In the genomic region with DNA sequence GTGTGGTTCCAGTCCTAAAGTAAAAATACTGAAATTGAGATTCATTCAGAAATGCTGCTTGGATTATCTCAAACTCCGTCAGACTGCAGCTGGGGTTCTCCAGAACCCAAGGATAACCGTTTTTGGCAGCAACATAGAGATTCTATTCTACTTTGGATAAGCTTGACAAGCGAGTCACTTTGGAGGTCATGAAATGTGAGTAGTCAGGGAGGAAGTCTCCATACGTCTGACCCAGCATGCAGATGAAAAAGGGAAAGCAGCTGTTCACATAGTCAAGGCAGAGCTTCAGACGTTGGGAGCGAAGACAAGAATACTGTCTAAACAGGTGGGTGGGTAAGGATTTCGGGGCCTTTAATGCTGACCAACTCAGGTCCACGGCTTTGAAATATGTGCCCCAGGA, we compare ENCODE assay signal across 11 cellular contexts.
"Had no signal": no experiment of that assay in that cellular context is flagged by ENCODE, and none has a peak within 500 bp of the region (broad histone marks: within the 10 kb centered on the region; RNA-seq: fewer than 3 reads in every experiment).

No MANE protein-coding gene starts in this region.

- ATAC-seq: gastrocnemius medialis, heart right ventricle had no signal

- H3K4me1 ChIP-seq: esophagus muscularis mucosa, heart right ventricle, transverse colon had no signal

- FAIRE-seq: keratinocyte had no signal

- DNase-seq: activated CD4-positive, alpha-beta T cell treated with anti-CD3 and anti-CD28 coated beads, Interleukin-2, amount 50 U/mL, for 1 hour; dorsolateral prefrontal cortex; gastrocnemius medialis; heart right ventricle; left ventricle myocardium inferior; nephron progenitor cell; retina; transverse colon had no signal

- H3K27me3 ChIP-seq: dorsolateral prefrontal cortex, esophagus muscularis mucosa, gastrocnemius medialis, heart right ventricle, transverse colon had no signal

- H3K36me3 ChIP-seq: esophagus muscularis mucosa, gastrocnemius medialis, heart right ventricle, left ventricle myocardium inferior, transverse colon had no signal

- H3K4me3 ChIP-seq: dorsolateral prefrontal cortex, esophagus muscularis mucosa, gastrocnemius medialis, heart right ventricle, left ventricle myocardium inferior, skin epidermis, transverse colon had no signal

- H3K27ac ChIP-seq: dorsolateral prefrontal cortex, esophagus muscularis mucosa, gastrocnemius medialis, heart right ventricle, left ventricle myocardium inferior, skin epidermis, transverse colon had no signal
